Comparison of ENCODE assay signal across 1 cellular context in genomic region chr19:48321622-48322591, GRCh38.
TF ChIP-seq lines count a peak whose summit lies in the region.

No MANE protein-coding gene starts in this region.

TF ChIP-seq in K562, 482 proteins besides CTCF, POLR2A, EP300 and RAD21 (continued from another document and continues in another):
- TF ChIP-seq CHD7 (IDR thresholded peaks at IDR 0.05; ENCODE audit: low read depth, low read length) = no peak
- TF ChIP-seq ZNF232 (CRISPR knock-in tag; IDR thresholded peaks at IDR 0.05) = no peak
- TF ChIP-seq SMAD2 (IDR thresholded peaks at IDR 0.05; ENCODE audit: low read depth, low read length) = no peak
- TF ChIP-seq ZNF318 (IDR thresholded peaks at IDR 0.05; ENCODE audit: borderline replicate concordance in 1 of 2, low read depth in 1 of 2) = no peak
- TF ChIP-seq ASH1L (IDR thresholded peaks at IDR 0.05; ENCODE audit: borderline replicate concordance, low read depth, partially characterized antibody) = no peak
- peak; percentile 9; the same call in 1 of the 2 replicates for TF ChIP-seq TOE1 (IDR thresholded peaks at IDR 0.05; ENCODE audit: borderline replicate concordance)
- TF ChIP-seq TOE1 (CRISPR knock-in tag; IDR thresholded peaks at IDR 0.05; ENCODE audit: borderline replicate concordance, low read depth) = no peak
- peak; percentile 98 for TF ChIP-seq RNF2 (IDR thresholded peaks at IDR 0.05)
- peak in 1 of 2 experiments; percentile 86; a peak in 1 of 3 replicates for TF ChIP-seq CBX3 (IDR thresholded peaks at IDR 0.05; ENCODE audit: borderline replicate concordance in 1 of 2, low read length in 2 of 2)
- peak; percentile 81 for TF ChIP-seq PRDM10 (IDR thresholded peaks at IDR 0.05; ENCODE audit: partially characterized antibody)
- peak; percentile 68; the same call in 1 of the 2 replicates for TF ChIP-seq ZNF766 (CRISPR knock-in tag; conservative IDR thresholded peaks at IDR 0.05)
- TF ChIP-seq PATZ1 (CRISPR knock-in tag; IDR thresholded peaks at IDR 0.05; ENCODE audit: borderline replicate concordance) = no peak
- no peak; the same call in 1 of the 2 replicates for TF ChIP-seq HMG20B (CRISPR knock-in tag; IDR thresholded peaks at IDR 0.05)
- no peak for TF ChIP-seq NFYB (IDR thresholded peaks at IDR 0.05; ENCODE audit: extremely low read depth, insufficient read length)
- TF ChIP-seq ZNF398 (CRISPR knock-in tag; IDR thresholded peaks at IDR 0.05) = no peak
- no peak for TF ChIP-seq SNAPC5 (CRISPR knock-in tag; IDR thresholded peaks at IDR 0.05)
- peak; percentile 93 for TF ChIP-seq RBFOX2 (IDR thresholded peaks at IDR 0.05; ENCODE audit: low read depth, low read length)
- peak; percentile 60; the same call in 1 of the 2 replicates for TF ChIP-seq ZSCAN32 (CRISPR knock-in tag; IDR thresholded peaks at IDR 0.05)
- TF ChIP-seq DLX4 (CRISPR knock-in tag; IDR thresholded peaks at IDR 0.05) = no peak
- no peak for TF ChIP-seq ETV6 (IDR thresholded peaks at IDR 0.05; ENCODE audit: borderline replicate concordance in 1 of 2, low read depth in 2 of 2, low read length in 1 of 2)
- TF ChIP-seq ETV6 (CRISPR knock-in tag; IDR thresholded peaks at IDR 0.05; ENCODE audit: borderline replicate concordance) = no peak
- no peak for TF ChIP-seq TCFL5 (CRISPR knock-in tag; conservative IDR thresholded peaks at IDR 0.05)
